8 cellular contexts compared by ENCODE assay signal in the genomic region with DNA sequence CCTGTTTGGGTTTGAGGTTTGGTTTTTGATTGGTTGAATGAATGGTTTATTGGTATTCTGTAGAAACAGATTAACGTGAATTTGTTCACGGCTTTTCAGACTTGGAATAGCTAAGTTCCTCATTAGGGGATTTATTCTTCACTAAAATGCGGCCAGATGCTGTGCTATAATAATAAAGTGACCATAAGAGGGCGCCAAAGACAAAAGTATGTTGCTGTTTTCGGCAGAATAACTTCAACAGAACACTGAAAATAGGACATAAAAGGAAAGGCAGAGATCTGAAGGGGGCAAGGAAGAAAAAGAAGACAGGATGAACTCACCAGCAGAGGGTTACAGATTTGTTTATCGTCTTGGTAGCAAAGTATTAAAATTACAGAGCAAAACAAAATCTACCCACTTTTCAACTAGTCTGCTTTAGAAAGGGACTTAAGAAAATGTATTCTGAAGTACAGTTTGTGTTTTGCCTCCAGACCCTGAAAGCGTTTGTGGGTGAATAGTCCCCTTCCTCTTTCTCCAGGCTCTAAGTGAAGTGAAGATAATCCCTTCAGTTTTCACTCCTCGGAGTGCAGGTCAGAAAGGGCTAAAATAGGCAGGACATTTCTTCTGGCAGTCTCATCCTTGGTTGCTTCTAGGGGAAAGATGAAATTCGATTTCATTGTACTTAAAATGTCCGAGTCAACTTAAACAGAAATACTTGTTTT.
DNase-seq lines count a peak whose midpoint lies in the region; ATAC-seq, FAIRE-seq and TF ChIP-seq lines count a peak whose summit lies in the region.

No MANE protein-coding gene starts in this region.

- in situ Hi-C loops in ACHN (cut with HindIII; ENCODE audit: low pct_ligation_motif_present, low pct_unique_long_range_greater_than_20kb, low sequenced_read_pairs) (no loop called here), brain microvascular endothelial cell (cut with HindIII; ENCODE audit: low pct_ligation_motif_present, low sequenced_read_pairs) (no loop called here)

- TF ChIP-seq CTCF in GM12864 (IDR thresholded peaks at IDR 0.05; ENCODE audit: low read depth, low read length, missing control alignments) (peak; percentile 44), brain microvascular endothelial cell (IDR thresholded peaks at IDR 0.05; ENCODE audit: low read depth, low read length, missing control alignments) (peak; percentile 54)

- no peak overlapping the region for H3K4me3 ChIP-seq in GM12864 (ENCODE audit: low read depth, low read length)
- no peak overlapping the region for H3K4me3 ChIP-seq in brain microvascular endothelial cell (ENCODE audit: low read depth, low read length)

- H3K4me1 Mint-ChIP-seq in stimulated activated naive B cell treated with anti-CD40 and anti-IgM and Interleukin-4, amounts not matched to agents 10 μg/mL and 1 μg/mL and 100 μg/mL, for 72 hours = no peaks in the 10 kb centered on the region

- H3K4me3 Mint-ChIP-seq in stimulated activated naive B cell treated with anti-CD40 and anti-IgM and Interleukin-4, amounts not matched to agents 10 μg/mL and 1 μg/mL and 100 μg/mL, for 72 hours = no peak overlapping the region

- DNase-seq in ACHN (peak; percentile 54), GM12864 (ENCODE audit: low read depth) (peak; percentile 21), HTR-8/SVneo (ENCODE audit: insufficient read length, low spot score) (peak; percentile 54), NCI-H748 treated with DMSO at 0.1 percent for 48 hours (lab: John Stamatoyannopoulos, UW) (peak; percentile 19), brain microvascular endothelial cell (peak; percentile 53), iPS-NIHi11 (ENCODE audit: low spot score) (peak; percentile 62)
- DNase-seq in stimulated activated naive B cell treated with anti-CD40 and anti-IgM and Interleukin-4, amounts not matched to agents 10 μg/mL and 1 μg/mL and 100 μg/mL, for 72 hours = no peak

- no peaks in the 10 kb centered on the region for H3K36me3 Mint-ChIP-seq in stimulated activated naive B cell treated with anti-CD40 and anti-IgM and Interleukin-4, amounts not matched to agents 10 μg/mL and 1 μg/mL and 100 μg/mL, for 72 hours

- H3K27ac Mint-ChIP-seq in stimulated activated naive B cell treated with anti-CD40 and anti-IgM and Interleukin-4, amounts not matched to agents 10 μg/mL and 1 μg/mL and 100 μg/mL, for 72 hours = no peak overlapping the region

- H3K36me3 ChIP-seq in brain microvascular endothelial cell (replicated peaks) = no peaks in the 10 kb centered on the region

- ATAC-seq in stimulated activated naive B cell treated with anti-CD40 and anti-IgM and Interleukin-4, amounts not matched to agents 10 μg/mL and 1 μg/mL and 100 μg/mL, for 72 hours (replicated peaks) = peak; percentile 71 to 75
- no peak for ATAC-seq in GM18861 (IDR thresholded peaks at IDR 0.05; ENCODE audit: unreplicated experiment)

- no peak for FAIRE-seq in HTR-8/SVneo (lab: Jason Lieb, UNC)

- peaks cover 2% of the 10 kb centered on the region for H3K27me3 ChIP-seq in brain microvascular endothelial cell (replicated peaks)

- peaks cover 4 to 11% of the 10 kb centered on the region in 2 donors for H3K27me3 Mint-ChIP-seq in stimulated activated naive B cell treated with anti-CD40 and anti-IgM and Interleukin-4, amounts not matched to agents 10 μg/mL and 1 μg/mL and 100 μg/mL, for 72 hours

- no peaks in the 10 kb centered on the region for H3K9me3 Mint-ChIP-seq in stimulated activated naive B cell treated with anti-CD40 and anti-IgM and Interleukin-4, amounts not matched to agents 10 μg/mL and 1 μg/mL and 100 μg/mL, for 72 hours

- H3K27ac ChIP-seq in brain microvascular endothelial cell = no peak overlapping the region
